8 cellular contexts compared by ENCODE assay signal in the genomic region with DNA sequence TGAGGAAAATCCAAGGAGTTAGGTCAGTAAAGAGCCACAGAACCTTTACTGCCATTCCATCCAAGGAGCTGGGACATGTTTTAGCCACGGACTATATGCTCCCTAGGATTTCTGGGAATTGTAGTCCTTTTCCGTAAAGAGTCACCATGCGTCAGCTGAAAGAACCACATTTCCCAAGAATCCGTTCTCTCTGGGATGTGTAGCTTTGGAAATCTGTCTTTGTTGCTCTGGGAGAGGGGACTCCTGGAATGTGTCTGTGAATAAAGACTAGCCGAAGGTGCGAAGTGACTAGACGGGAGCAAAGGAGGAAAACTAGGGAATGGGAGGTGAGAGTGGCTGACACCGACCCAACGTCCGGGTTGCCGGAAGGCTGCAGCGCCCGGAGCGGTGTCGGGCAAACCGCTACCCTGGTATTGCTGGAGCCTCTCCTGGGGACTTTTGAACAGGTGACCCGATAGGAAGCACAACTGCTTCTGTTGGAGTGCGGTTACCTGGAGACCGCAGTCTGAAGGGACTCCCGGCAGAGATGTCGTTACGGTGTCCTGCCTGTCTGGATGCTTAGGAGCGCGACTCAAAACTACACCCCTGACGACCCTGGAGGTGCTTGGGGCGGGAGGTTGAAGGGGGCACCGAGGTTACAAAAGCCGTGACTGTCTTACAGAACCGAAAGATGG. TPM values are rescaled to one million over a fixed set of nuclear protein-coding genes. Genes with fewer than 3 reads are reported as not detected.
DNase-seq lines count a peak whose midpoint lies in the region; ATAC-seq lines count a peak whose summit lies in the region.

A gene with protein sequence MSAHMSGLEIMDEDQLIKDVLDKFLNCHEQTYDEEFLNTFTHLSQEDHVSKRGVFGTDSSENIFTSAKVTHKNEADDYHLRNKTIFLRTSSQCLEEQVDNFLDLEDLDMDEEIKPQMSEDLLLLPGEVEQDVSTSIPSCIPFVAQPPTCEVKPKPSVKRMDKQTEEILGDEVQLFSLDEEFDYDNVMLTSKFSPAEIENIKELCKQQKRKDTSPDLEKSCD (plus strand): TSS at position 187 of the 674 bp plus-strand sequence. CDS start 15,602 bp downstream, outside the sequence.

- ATAC-seq in activated CD4-positive, CD25-positive, alpha-beta regulatory T cell treated with anti-CD3 and anti-CD28 coated beads, Interleukin-2, amount 50 U/mL, for 24 hours, result peak; percentile 75 to 80
- ATAC-seq in HG02943 (IDR thresholded peaks at IDR 0.05; ENCODE audit: low read depth, unreplicated experiment), result peak; percentile 77

- no peak for DNase-seq in activated CD4-positive, CD25-positive, alpha-beta regulatory T cell treated with anti-CD3 and anti-CD28 coated beads, Interleukin-2, amount 50 U/mL, for 72 hours
- peak; percentile 73 for DNase-seq in NCI-H2081 treated with DMSO at 0.1 percent for 48 hours (lab: John Stamatoyannopoulos, UW)
- DNase-seq in UCSD-AML1 (lab: John Stamatoyannopoulos, UW; ENCODE audit: unreplicated experiment), result peak; percentile 62
- peak; percentile 93 for DNase-seq in dermis blood vessel endothelial cell
- peak; percentile 97 for DNase-seq in kidney glomerular epithelial cell (lab: John Stamatoyannopoulos, UW)
- DNase-seq in smooth muscle cell of the brain vasculature (ENCODE audit: low read depth, low spot score), result peak; percentile 74

RNA-seq across cellular contexts. Expression of the gene that starts here (rescaled TPM):
- 30.9 and 34.0 TPM in 2 replicates for total RNA-seq in dermis blood vessel endothelial cell
